Comparison of ENCODE assay signal across 20 cellular contexts in genomic region chr7:41536116-41536515, GRCh38.
"Had no signal": no experiment of that assay in that cellular context is flagged by ENCODE, and none has a peak within 500 bp of the region (broad histone marks: within the 10 kb centered on the region; RNA-seq: fewer than 3 reads in every experiment).

No MANE protein-coding gene starts in this region.

- H3K36me3 Mint-ChIP-seq: stimulated activated naive B cell treated with anti-CD40 and anti-IgM and Interleukin-4, amounts not matched to agents 10 μg/mL and 1 μg/mL and 100 μg/mL, for 72 hours had no signal

- H3K27ac ChIP-seq: epithelial cell of prostate, esophagus squamous epithelium, heart left ventricle, psoas muscle, thoracic aorta, transverse colon had no signal

- H3K4me3 Mint-ChIP-seq: dendritic cell treated with granulocyte-macrophage colony-stimulating factor and Interleukin-4, amounts not matched to agents 40 ng/mL and 50 ng/mL, for 4 days; effector memory CD8-positive, alpha-beta T cell; naive thymus-derived CD4-positive, alpha-beta T cell; nephron progenitor cell; stimulated activated naive B cell treated with anti-CD40 and anti-IgM and Interleukin-4, amounts not matched to agents 10 μg/mL and 1 μg/mL and 100 μg/mL, for 72 hours; stimulated activated naive CD8-positive, alpha-beta T cell treated with anti-CD3 and anti-CD28 coated beads, Interleukin-15, amount 100 ng/mL, for 72 hours had no signal

- H3K27me3 ChIP-seq: esophagus squamous epithelium, heart left ventricle, transverse colon had no signal

- H3K9me3 ChIP-seq: esophagus squamous epithelium, heart left ventricle, thoracic aorta, transverse colon had no signal

- H3K4me1 Mint-ChIP-seq: naive thymus-derived CD4-positive, alpha-beta T cell; stimulated activated naive B cell treated with anti-CD40 and anti-IgM and Interleukin-4, amounts not matched to agents 10 μg/mL and 1 μg/mL and 100 μg/mL, for 72 hours; stimulated activated naive CD8-positive, alpha-beta T cell treated with anti-CD3 and anti-CD28 coated beads, Interleukin-15, amount 100 ng/mL, for 72 hours had no signal

- FAIRE-seq: frontal cortex, islet of Langerhans had no signal

- ATAC-seq: effector memory CD8-positive, alpha-beta T cell; heart left ventricle; left lobe of liver; naive thymus-derived CD4-positive, alpha-beta T cell; psoas muscle; sciatic nerve; stimulated activated naive B cell treated with anti-CD40 and anti-IgM and Interleukin-4, amounts not matched to agents 10 μg/mL and 1 μg/mL and 100 μg/mL, for 72 hours; stimulated activated naive CD8-positive, alpha-beta T cell treated with anti-CD3 and anti-CD28 coated beads, Interleukin-15, amount 100 ng/mL, for 72 hours had no signal

- H3K36me3 ChIP-seq: esophagus squamous epithelium, heart left ventricle, thoracic aorta, transverse colon had no signal

- H3K4me3 ChIP-seq: esophagus squamous epithelium, heart left ventricle, psoas muscle, thoracic aorta, transverse colon had no signal

- H3K4me1 ChIP-seq: esophagus squamous epithelium, heart left ventricle, psoas muscle, transverse colon had no signal

- DNase-seq: effector memory CD8-positive, alpha-beta T cell; esophagus squamous epithelium; heart left ventricle; hippocampal formation; mammary epithelial cell; naive thymus-derived CD4-positive, alpha-beta T cell; nephron progenitor cell; psoas muscle; stimulated activated CD4-positive, alpha-beta T cell treated with anti-CD3 and anti-CD28 coated beads, Interleukin-2, amount 100 ng/mL, for 24 hours; stimulated activated CD4-positive, alpha-beta T cell treated with anti-CD3 and anti-CD28 coated beads, Interleukin-4, amount 100 ng/mL, for 4 hours; stimulated activated naive B cell treated with anti-CD40 and anti-IgM and Interleukin-4, amounts not matched to agents 10 μg/mL and 1 μg/mL and 100 μg/mL, for 72 hours; stimulated activated naive CD8-positive, alpha-beta T cell treated with anti-CD3 and anti-CD28 coated beads, Interleukin-15, amount 100 ng/mL, for 72 hours; transverse colon had no signal

- H3K27ac Mint-ChIP-seq: dendritic cell treated with granulocyte-macrophage colony-stimulating factor and Interleukin-4, amounts not matched to agents 40 ng/mL and 50 ng/mL, for 4 days; effector memory CD8-positive, alpha-beta T cell; naive thymus-derived CD4-positive, alpha-beta T cell; nephron progenitor cell; stimulated activated naive B cell treated with anti-CD40 and anti-IgM and Interleukin-4, amounts not matched to agents 10 μg/mL and 1 μg/mL and 100 μg/mL, for 72 hours; stimulated activated naive CD8-positive, alpha-beta T cell treated with anti-CD3 and anti-CD28 coated beads, Interleukin-15, amount 100 ng/mL, for 72 hours had no signal

- H3K27me3 Mint-ChIP-seq: dendritic cell treated with granulocyte-macrophage colony-stimulating factor and Interleukin-4, amounts not matched to agents 40 ng/mL and 50 ng/mL, for 4 days; effector memory CD8-positive, alpha-beta T cell; stimulated activated naive B cell treated with anti-CD40 and anti-IgM and Interleukin-4, amounts not matched to agents 10 μg/mL and 1 μg/mL and 100 μg/mL, for 72 hours; stimulated activated naive CD8-positive, alpha-beta T cell treated with anti-CD3 and anti-CD28 coated beads, Interleukin-15, amount 100 ng/mL, for 72 hours had no signal
